9 cellular contexts compared by ENCODE assay signal in genomic region chr21:42002421-42002958, GRCh38. TPM values are rescaled to one million over a fixed set of nuclear protein-coding genes. Genes with fewer than 3 reads are reported as not detected.
DNase-seq lines count a peak whose midpoint lies in the region; ATAC-seq and TF ChIP-seq lines count a peak whose summit lies in the region.
"Had no signal": no experiment of that assay in that cellular context is flagged by ENCODE, and none has a peak within 500 bp of the region (broad histone marks: within the 10 kb centered on the region; RNA-seq: fewer than 3 reads in every experiment).

No MANE protein-coding gene starts in this region.

- peaks cover 52% of the 10 kb centered on the region for H3K4me1 Mint-ChIP-seq in activated CD4-positive, alpha-beta T cell treated with anti-CD3 and anti-CD28 coated beads, Interleukin-2, amount 10 ng/mL, durations not matched to agents 24 days and 14 days

- TF ChIP-seq CTCF in esophagus muscularis mucosa (IDR thresholded peaks at IDR 0.05) (no peak), mucosa of descending colon (IDR thresholded peaks at IDR 0.05) (no peak), lower lobe of right lung (IDR thresholded peaks at IDR 0.05) (no peak)

- intact Hi-C loops in activated CD4-positive, alpha-beta T cell treated with anti-CD3 and anti-CD28 coated beads, Interleukin-2, amount 10 ng/mL, durations not matched to agents 24 days and 14 days (cut with micrococcal nuclease): loop anchor here (1.0 to 5.0 kb wide), 11 partner anchors 8 to 640 kb away; partner anchors contain the start of genes MX1, MX2, PRDM15 and ZBTB21
- intact Hi-C loops in esophagus muscularis mucosa (cut with DNase I): no loop called here
- intact Hi-C loops in mucosa of descending colon (cut with DNase I, micrococcal nuclease): no loop called here
- intact Hi-C loops in lower lobe of right lung (cut with DNase I): no loop called here

- H3K27me3 ChIP-seq in esophagus muscularis mucosa (no peaks in the 10 kb centered on the region), lower lobe of right lung (ENCODE audit: low read depth) (no peaks in the 10 kb centered on the region)

- ATAC-seq in GM18511 (IDR thresholded peaks at IDR 0.05; ENCODE audit: unreplicated experiment) (peak; percentile 89), HG02973 (IDR thresholded peaks at IDR 0.05; ENCODE audit: unreplicated experiment) (peak; percentile 67), mucosa of descending colon (no peak), lower lobe of right lung (no peak)

- peak overlapping the region; percentile 33 for H3K4me3 Mint-ChIP-seq in activated CD4-positive, alpha-beta T cell treated with anti-CD3 and anti-CD28 coated beads, Interleukin-2, amount 10 ng/mL, durations not matched to agents 24 days and 14 days

- H3K27ac ChIP-seq in esophagus muscularis mucosa (replicated peaks in 1 of 4) (no peak overlapping the region), lower lobe of right lung (no peak overlapping the region)
- H3K27ac ChIP-seq: PC-9 had no signal

- peak; percentile 91 for DNase-seq in activated CD4-positive, alpha-beta T cell treated with anti-CD3 and anti-CD28 coated beads, Interleukin-2, amount 10 ng/mL, durations not matched to agents 24 days and 14 days
- peak; percentile 55 for DNase-seq in esophagus muscularis mucosa (ENCODE audit: extremely low spot score)
- peak; percentile 43 for DNase-seq in stimulated activated CD8-positive, alpha-beta memory T cell treated with anti-CD3 and anti-CD28 coated beads, Interleukin-7, amount 100 ng/mL, for 24 hours (ENCODE audit: low read depth)
- DNase-seq in mucosa of descending colon: no peak
- no peak for DNase-seq in islet precursor cell
- DNase-seq in lower lobe of right lung: no peak

- H3K27ac Mint-ChIP-seq in activated CD4-positive, alpha-beta T cell treated with anti-CD3 and anti-CD28 coated beads, Interleukin-2, amount 10 ng/mL, durations not matched to agents 24 days and 14 days: peak overlapping the region; percentile 94

- peaks cover 2% of the 10 kb centered on the region for H3K27me3 Mint-ChIP-seq in activated CD4-positive, alpha-beta T cell treated with anti-CD3 and anti-CD28 coated beads, Interleukin-2, amount 10 ng/mL, durations not matched to agents 24 days and 14 days

- H3K4me3 ChIP-seq in esophagus muscularis mucosa (no peak overlapping the region), mucosa of descending colon (no peak overlapping the region), lower lobe of right lung (no peak overlapping the region)
- H3K4me3 ChIP-seq: PC-9 had no signal

- WGBS in esophagus muscularis mucosa: 84% methylated on average over 14 of the region's 14 CpGs

- H3K36me3 ChIP-seq in esophagus muscularis mucosa: peaks cover 0 to 28% (median 16%) of the 10 kb centered on the region in 4 donors
- H3K36me3 ChIP-seq in mucosa of descending colon (ENCODE audit: low read depth): no peaks in the 10 kb centered on the region
- peaks cover 14% of the 10 kb centered on the region for H3K36me3 ChIP-seq in lower lobe of right lung

- H3K9me3 ChIP-seq in esophagus muscularis mucosa: no peaks in the 10 kb centered on the region
- no peaks in the 10 kb centered on the region for H3K9me3 ChIP-seq in mucosa of descending colon
- no peaks in the 10 kb centered on the region for H3K9me3 ChIP-seq in lower lobe of right lung

- H3K9me3 Mint-ChIP-seq in activated CD4-positive, alpha-beta T cell treated with anti-CD3 and anti-CD28 coated beads, Interleukin-2, amount 10 ng/mL, durations not matched to agents 24 days and 14 days: peaks cover 18% of the 10 kb centered on the region

- no peak for TF ChIP-seq POLR2A in esophagus muscularis mucosa (IDR thresholded peaks at IDR 0.05; ENCODE audit: low read depth)

- peaks cover 66% of the 10 kb centered on the region for H3K36me3 Mint-ChIP-seq in activated CD4-positive, alpha-beta T cell treated with anti-CD3 and anti-CD28 coated beads, Interleukin-2, amount 10 ng/mL, durations not matched to agents 24 days and 14 days (ENCODE audit: low read depth)

- no peak for TF ChIP-seq EP300 in esophagus muscularis mucosa (IDR thresholded peaks at IDR 0.05)

- H3K4me1 ChIP-seq in esophagus muscularis mucosa: peaks cover 0 to 3% (median 0%) of the 10 kb centered on the region in 4 donors
- no peaks in the 10 kb centered on the region for H3K4me1 ChIP-seq in mucosa of descending colon (ENCODE audit: low read depth)
- no peaks in the 10 kb centered on the region for H3K4me1 ChIP-seq in lower lobe of right lung

RNA-seq across cellular contexts. Expression of gene ZBTB21, which starts 7.7 kb away (rescaled TPM):
- 35.3 and 38.1 TPM in 2 replicates for total RNA-seq in activated CD4-positive, alpha-beta T cell treated with anti-CD3 and anti-CD28 coated beads, Interleukin-2, amount 10 ng/mL, durations not matched to agents 24 days and 14 days
- total RNA-seq in esophagus muscularis mucosa (10 to 100 TPM in 1 of 4 donors, 1 to 10 TPM in 3; 5.9 to 15.1 (median 9.2) TPM), mucosa of descending colon (10 to 100 TPM; 11.8 to 18.9 (median 14.6) TPM), lower lobe of right lung (15.6 TPM)

RNA-seq across cellular contexts. Expression of gene C2CD2, which starts 48.7 kb away (rescaled TPM):
- total RNA-seq in activated CD4-positive, alpha-beta T cell treated with anti-CD3 and anti-CD28 coated beads, Interleukin-2, amount 10 ng/mL, durations not matched to agents 24 days and 14 days: 9.3 and 10.6 TPM in 2 replicates
- total RNA-seq in esophagus muscularis mucosa (10 to 100 TPM; 11.6 to 25.3 (median 18.9) TPM), mucosa of descending colon (10 to 100 TPM in 2 of 3 donors, 1 to 10 TPM in 1; 9.4 to 29.1 (median 17.8) TPM), lower lobe of right lung (23.8 TPM)

Comparison
In these comparisons a context has a peak if more than half of its experiments do, and no peak if none do; other contexts are left out.
1. ATAC-seq: peak in GM18511 (single experiment) and HG02973 (single experiment); none in mucosa of descending colon (single experiment) and lower lobe of right lung (0 of 2).
2. DNase-seq: peak in activated CD4-positive, alpha-beta T cell treated with anti-CD3 and anti-CD28 coated beads, Interleukin-2, amount 10 ng/mL, durations not matched to agents 24 days and 14 days (single experiment), esophagus muscularis mucosa (single experiment) and stimulated activated CD8-positive, alpha-beta memory T cell treated with anti-CD3 and anti-CD28 coated beads, Interleukin-7, amount 100 ng/mL, for 24 hours (single experiment); none in mucosa of descending colon (0 of 3), islet precursor cell (single experiment) and lower lobe of right lung (single experiment).